Comparison of ENCODE assay signal across 22 cellular contexts in genomic region chr2:234555616-234556249, GRCh38. TPM values are rescaled to one million over a fixed set of nuclear protein-coding genes. Genes with fewer than 3 reads are reported as not detected.
A peak's percentile ranks its signal among the peaks of the same experiment; 100 is the strongest.
DNase-seq lines count a peak whose midpoint lies in the region; ATAC-seq and TF ChIP-seq lines count a peak whose summit lies in the region.
"Had no signal": no experiment of that assay in that cellular context is flagged by ENCODE, and none has a peak within 500 bp of the region (broad histone marks: within the 10 kb centered on the region; RNA-seq: fewer than 3 reads in every experiment).

No MANE protein-coding gene starts in this region.

- intact Hi-C loops in mucosa of descending colon (cut with DNase I, micrococcal nuclease), result no loop called here
- intact Hi-C loops in gastrocnemius medialis (cut with DNase I; ENCODE audit: low total_unique reads), result no loop called here

- H3K9me3 ChIP-seq in mucosa of descending colon (no peaks in the 10 kb centered on the region), gastrocnemius medialis (no peaks in the 10 kb centered on the region)
- H3K9me3 ChIP-seq: body of pancreas, esophagus squamous epithelium had no signal

- H3K27me3 ChIP-seq in gastrocnemius medialis, result no peaks in the 10 kb centered on the region
- H3K27me3 ChIP-seq: body of pancreas had no signal

- H3K36me3 ChIP-seq in mucosa of descending colon (ENCODE audit: low read depth) (no peaks in the 10 kb centered on the region), gastrocnemius medialis (no peaks in the 10 kb centered on the region)
- H3K36me3 ChIP-seq: esophagus squamous epithelium had no signal

- H3K4me1 ChIP-seq in mucosa of descending colon (ENCODE audit: low read depth) (no peaks in the 10 kb centered on the region), gastrocnemius medialis (no peaks in the 10 kb centered on the region)
- H3K4me1 ChIP-seq: body of pancreas had no signal

- DNase-seq in DMS79 treated with DMSO at 0.1 percent for 48 hours (lab: John Stamatoyannopoulos, UW), result peak; percentile 14
- DNase-seq in DMS79 (lab: John Stamatoyannopoulos, UW), result no peak
- peak; percentile 39 for DNase-seq in astrocyte of the cerebellum (ENCODE audit: low read depth)
- peak in 1 of 3 donors; percentile 16 for DNase-seq in mucosa of descending colon
- DNase-seq in NOMO-1 (lab: John Stamatoyannopoulos, UW; ENCODE audit: unreplicated experiment in 2 of 2), result no peak
- no peak for DNase-seq in gastrocnemius medialis
- DNase-seq: activated CD4-positive, alpha-beta T cell treated with anti-CD3 and anti-CD28 coated beads for 4 hours; esophagus squamous epithelium; hypothalamus; left cardiac atrium; NCI-H1105; NCI-H2171 treated with DMSO at 0.1 percent for 48 hours; occipital lobe; SHP77 treated with DMSO at 0.1 percent for 48 hours; stimulated activated CD4-positive, alpha-beta T cell treated with anti-CD3 and anti-CD28 coated beads, Interleukin-2, amount 100 ng/mL, for 48 hours; T-helper 9 cell had no signal

- H3K4me3 ChIP-seq in astrocyte of the cerebellum (ENCODE audit: low read depth, low read length) (no peak overlapping the region), mucosa of descending colon (no peak overlapping the region), gastrocnemius medialis (no peak overlapping the region)
- H3K4me3 ChIP-seq: body of pancreas, esophagus squamous epithelium had no signal

- in situ Hi-C loops in astrocyte of the cerebellum (cut with HindIII; ENCODE audit: low sequenced_read_pairs), result loop anchor here (25.0 kb wide), 1 partner anchor 407 kb away; the partner anchor contains the start of gene SH3BP4
- in situ Hi-C loops in gastrocnemius medialis (cut with MboI; ENCODE audit: low sequenced_read_pairs in 4 of 4), result loop anchor here in 2 of 4 donors (25.0 kb wide), 2 partner anchors 332 to 1032 kb away; no protein-coding TSS in a partner anchor

- no peak for TF ChIP-seq POLR2A in gastrocnemius medialis (IDR thresholded peaks at IDR 0.05)

- TF ChIP-seq CTCF in astrocyte of the cerebellum (IDR thresholded peaks at IDR 0.05; ENCODE audit: low read depth, low read length, missing control alignments), result no peak
- TF ChIP-seq CTCF in mucosa of descending colon (IDR thresholded peaks at IDR 0.05), result no peak
- no peak for TF ChIP-seq CTCF in gastrocnemius medialis (IDR thresholded peaks at IDR 0.05 in 4 of 5, conservative IDR thresholded peaks at IDR 0.05 in 1 of 5)

- H3K27ac ChIP-seq in gastrocnemius medialis, result no peak overlapping the region
- H3K27ac ChIP-seq: 22Rv1, body of pancreas, esophagus squamous epithelium had no signal

- peak; percentile 51 for ATAC-seq in GM21619 (IDR thresholded peaks at IDR 0.05; ENCODE audit: unreplicated experiment)
- ATAC-seq in mucosa of descending colon, result peak; percentile 29
- no peak for ATAC-seq in gastrocnemius medialis
- no peak for ATAC-seq in GM19328 (IDR thresholded peaks at IDR 0.05; ENCODE audit: unreplicated experiment)
- ATAC-seq: body of pancreas, HepG2, left cardiac atrium, sciatic nerve had no signal

RNA-seq across cellular contexts. Expression of gene ARL4C, which starts 58.9 kb away (rescaled TPM):
- total RNA-seq in mucosa of descending colon (10 to 100 TPM in 1 of 3 donors, 1 to 10 TPM in 2; 4.5 to 15.1 (median 8.4) TPM), gastrocnemius medialis (1 to 10 TPM in 1 of 4 donors, under 1 TPM in 3; 0.32 to 3.6 (median 0.46) TPM)

Comparison
In these comparisons a context has a peak if more than half of its experiments do, and no peak if none do; other contexts are left out.
1. DNase-seq: peak in DMS79 treated with DMSO at 0.1 percent for 48 hours (single experiment) and astrocyte of the cerebellum (single experiment); none in DMS79 (single experiment), NOMO-1 (0 of 2) and gastrocnemius medialis (0 of 2).
2. ATAC-seq: peak in GM21619 (single experiment) and mucosa of descending colon (single experiment); none in gastrocnemius medialis (0 of 2) and GM19328 (single experiment).